ENCODE assay signal across 13 cellular contexts in the genomic region with DNA sequence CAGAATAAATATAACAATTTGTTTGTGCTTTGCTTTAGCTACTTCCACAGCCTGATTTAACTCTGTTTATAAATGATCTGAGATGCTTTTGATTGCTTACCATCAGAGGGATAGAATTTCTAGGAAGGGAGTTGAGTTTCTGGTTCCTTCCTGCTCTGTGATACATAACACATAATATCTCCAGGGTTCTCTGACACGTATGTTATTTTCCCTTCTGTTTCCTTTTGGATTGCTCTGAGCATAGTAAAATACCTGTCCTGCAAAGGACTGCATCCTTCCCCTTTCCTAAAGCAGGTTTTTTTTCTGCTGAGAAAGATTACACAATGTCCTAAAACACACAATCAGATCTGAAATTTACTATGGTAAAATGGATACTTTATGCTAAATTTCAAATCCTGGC.
DNase-seq lines count a peak whose midpoint lies in the region; FAIRE-seq and TF ChIP-seq lines count a peak whose summit lies in the region.
"Had no signal": no experiment of that assay in that cellular context is flagged by ENCODE, and none has a peak within 500 bp of the region (broad histone marks: within the 10 kb centered on the region; RNA-seq: fewer than 3 reads in every experiment).

No MANE protein-coding gene starts in this region.

- TF ChIP-seq CTCF in 22Rv1 (IDR thresholded peaks at IDR 0.05): no peak
- TF ChIP-seq CTCF in HEK293 (tag by site-specific recombination; IDR thresholded peaks at IDR 0.05): no peak
- TF ChIP-seq CTCF in endothelial cell of umbilical vein (IDR thresholded peaks at IDR 0.05; ENCODE audit: extremely low read depth in 1 of 2, insufficient read depth in 1 of 2, low read depth in 1 of 2, low read length in 2 of 2): no peak
- TF ChIP-seq CTCF in neural progenitor cell (IDR thresholded peaks at IDR 0.05): no peak

- H3K4me3 ChIP-seq in HEK293 (ENCODE audit: low read depth, low read length) (no peak overlapping the region), endothelial cell of umbilical vein (replicated peaks in 1 of 3; ENCODE audit: insufficient read depth in 1 of 3, low read depth in 1 of 3, low read length in 3 of 3) (no peak overlapping the region), neural progenitor cell (no peak overlapping the region)
- H3K4me3 ChIP-seq: tibial nerve had no signal

- peaks cover 9% of the 10 kb centered on the region for H3K36me3 Mint-ChIP-seq in neural progenitor cell
- no peaks in the 10 kb centered on the region for H3K36me3 Mint-ChIP-seq in immature natural killer cell

- H4K20me1 ChIP-seq in endothelial cell of umbilical vein (replicated peaks; ENCODE audit: control insufficient read depth, extremely low read depth, insufficient read depth, low read length) (no peaks in the 10 kb centered on the region), neural progenitor cell (ENCODE audit: low read depth) (peaks cover 4% of the 10 kb centered on the region)

- no peaks in the 10 kb centered on the region for H3K27me3 ChIP-seq in endothelial cell of umbilical vein (ENCODE audit: control insufficient read depth in 2 of 2, insufficient read depth in 2 of 2, low read length in 2 of 2)
- H3K27me3 ChIP-seq in neural progenitor cell: no peaks in the 10 kb centered on the region
- H3K27me3 ChIP-seq: BE2C, tibial nerve had no signal

- no peaks in the 10 kb centered on the region for H3K9me3 ChIP-seq in HEK293 (ENCODE audit: control insufficient read depth, insufficient read depth, low read depth, low read length)
- no peaks in the 10 kb centered on the region for H3K9me3 ChIP-seq in endothelial cell of umbilical vein (replicated peaks; ENCODE audit: control insufficient read depth, insufficient read depth, low read length)
- H3K9me3 ChIP-seq in neural progenitor cell (ENCODE audit: low read depth): no peaks in the 10 kb centered on the region
- H3K9me3 ChIP-seq: BE2C, tibial nerve had no signal

- no peaks in the 10 kb centered on the region for H3K9me3 Mint-ChIP-seq in neural progenitor cell
- no peaks in the 10 kb centered on the region for H3K9me3 Mint-ChIP-seq in immature natural killer cell
- H3K9me3 Mint-ChIP-seq: activated CD4-positive, alpha-beta memory T cell treated with anti-CD3 and anti-CD28 coated beads, Interleukin-2, amount 10 ng/mL, durations not matched to agents 7 days and 5 days had no signal

- peaks cover 16% of the 10 kb centered on the region for H3K4me1 Mint-ChIP-seq in neural progenitor cell
- no peaks in the 10 kb centered on the region for H3K4me1 Mint-ChIP-seq in immature natural killer cell
- H3K4me1 Mint-ChIP-seq: activated CD4-positive, alpha-beta memory T cell treated with anti-CD3 and anti-CD28 coated beads, Interleukin-2, amount 10 ng/mL, durations not matched to agents 7 days and 5 days had no signal

- no peak for FAIRE-seq in endothelial cell of umbilical vein (lab: Jason Lieb, UNC)

- H3K27ac Mint-ChIP-seq in neural progenitor cell: no peak overlapping the region
- H3K27ac Mint-ChIP-seq in immature natural killer cell: no peak overlapping the region
- H3K27ac Mint-ChIP-seq: activated CD4-positive, alpha-beta memory T cell treated with anti-CD3 and anti-CD28 coated beads, Interleukin-2, amount 10 ng/mL, durations not matched to agents 7 days and 5 days had no signal

- H3K27ac ChIP-seq in 22Rv1: peak overlapping the region; percentile 55
- peak overlapping the region; percentile 3; the same call in 1 of the 2 replicates for H3K27ac ChIP-seq in HEK293 (ENCODE audit: extremely low read depth, low read depth, low read length)
- H3K27ac ChIP-seq in endothelial cell of umbilical vein (ENCODE audit: insufficient read depth, low read depth, low read length): peak overlapping the region; percentile 5
- H3K27ac ChIP-seq in neural progenitor cell: no peak overlapping the region

- H3K27me3 Mint-ChIP-seq in neural progenitor cell (ENCODE audit: insufficient read depth, low read depth): peaks cover 4% of the 10 kb centered on the region
- peaks cover 2 to 6% (median 4%) of the 10 kb centered on the region in 3 donors for H3K27me3 Mint-ChIP-seq in immature natural killer cell (ENCODE audit: low read depth in 3 of 3)

- H3K9ac ChIP-seq in endothelial cell of umbilical vein (replicated peaks; ENCODE audit: extremely low read depth, insufficient read depth, low read length) (no peak overlapping the region), neural progenitor cell (no peak overlapping the region)

- no peaks in the 10 kb centered on the region for H3F3A ChIP-seq in neural progenitor cell (ENCODE audit: low read depth)

- H3K4me3 Mint-ChIP-seq in neural progenitor cell: no peak overlapping the region
- no peak overlapping the region for H3K4me3 Mint-ChIP-seq in immature natural killer cell
- H3K4me3 Mint-ChIP-seq: activated CD4-positive, alpha-beta memory T cell treated with anti-CD3 and anti-CD28 coated beads, Interleukin-2, amount 10 ng/mL, durations not matched to agents 7 days and 5 days had no signal

- no peaks in the 10 kb centered on the region for H3K36me3 ChIP-seq in HEK293 (ENCODE audit: control insufficient read depth in 2 of 2, insufficient read depth in 1 of 2, low read length in 2 of 2)
- no peaks in the 10 kb centered on the region for H3K36me3 ChIP-seq in endothelial cell of umbilical vein (ENCODE audit: control insufficient read depth in 2 of 2, extremely low read depth in 1 of 2, insufficient read depth in 2 of 2, low read length in 2 of 2)
- no peaks in the 10 kb centered on the region for H3K36me3 ChIP-seq in neural progenitor cell
- H3K36me3 ChIP-seq: BE2C, tibial nerve had no signal

- DNase-seq in endothelial cell of umbilical vein (ENCODE audit: low read depth, low spot score): peak; percentile 47
- no peak for DNase-seq in neural progenitor cell (ENCODE audit: low spot score)
- no peak for DNase-seq in activated CD8-positive, alpha-beta memory T cell treated with anti-CD3 and anti-CD28 coated beads, Interleukin-2, amount 50 U/mL, for 4 hours
- no peak for DNase-seq in activated naive CD4-positive, alpha-beta T cell treated with Interleukin-2 at 50 U/mL for 16 hours
- no peak for DNase-seq in NCI-H1694 (lab: John Stamatoyannopoulos, UW)
- no peak for DNase-seq in immature natural killer cell
- DNase-seq: activated CD4-positive, alpha-beta memory T cell treated with anti-CD3 and anti-CD28 coated beads, Interleukin-2, amount 10 ng/mL, durations not matched to agents 7 days and 5 days; BE2C; DND-41; HCEC 1CT had no signal

- H3K9me1 ChIP-seq in endothelial cell of umbilical vein (replicated peaks; ENCODE audit: control insufficient read depth, extremely low read depth, insufficient read depth, low read length): no peaks in the 10 kb centered on the region

- TF ChIP-seq POLR2A in endothelial cell of umbilical vein (IDR thresholded peaks at IDR 0.05; ENCODE audit: low read depth, low read length): no peak

- dilution Hi-C loops in endothelial cell of umbilical vein (cut with MboI; ENCODE audit: extremely low pct_ligation_motif_present, low sequenced_read_pairs): no loop called here

- no TSS peak for BruUV-seq in endothelial cell of umbilical vein (replicated peaks; lab: Mats Ljungman, UMichigan)

- H3K4me2 ChIP-seq in endothelial cell of umbilical vein (ENCODE audit: insufficient read depth, low read length) (peak overlapping the region; percentile 47), neural progenitor cell (peak overlapping the region; percentile 29)

- POLR2A ChIA-PET in HEK293 (lab: Yijun Ruan, JAX) (interaction anchor here (0.7 to 1.4 kb wide), 3 partner anchors 11 to 387 kb away, joined by 3 to 11 read pairs (median 3); partner anchors contain the start of gene CABYR), endothelial cell of umbilical vein (lab: Charles Lee) (no interaction called here)

- intact Hi-C loops in endothelial cell of umbilical vein (cut with micrococcal nuclease): no loop called here

- H3K79me2 ChIP-seq in endothelial cell of umbilical vein (ENCODE audit: control insufficient read depth, insufficient read depth, low read length): no peaks in the 10 kb centered on the region
- no peaks in the 10 kb centered on the region for H3K79me2 ChIP-seq in neural progenitor cell (ENCODE audit: low read depth)

- H2AFZ ChIP-seq in endothelial cell of umbilical vein (ENCODE audit: low read depth, low read length) (no peak overlapping the region), neural progenitor cell (replicated peaks) (no peak overlapping the region)

- H3K4me1 ChIP-seq in HEK293 (ENCODE audit: control insufficient read depth, insufficient read depth, low read length) (peaks cover 26% of the 10 kb centered on the region), endothelial cell of umbilical vein (ENCODE audit: control insufficient read depth, extremely low read depth, insufficient read depth, low read length) (peaks cover 12% of the 10 kb centered on the region), neural progenitor cell (peaks cover 16% of the 10 kb centered on the region)
- H3K4me1 ChIP-seq: BE2C had no signal

- CTCF ChIA-PET in HEK293 (lab: Yijun Ruan, JAX): interaction anchor here (0.6 to 1.1 kb wide), 4 partner anchors 16 to 274 kb away, joined by 3 read pairs; no protein-coding TSS in a partner anchor
- CTCF ChIA-PET in endothelial cell of umbilical vein (lab: Charles Lee): interaction anchor here (1.6 to 2.8 kb wide), 3 partner anchors 28 to 145 kb away, joined by 5 to 8 read pairs (median 7); no protein-coding TSS in a partner anchor

TF ChIP-seq in HEK293, 187 proteins besides CTCF, POLR2A, EP300 and RAD21:
- peak; percentile 54 for TF ChIP-seq ZBTB20 (tag by site-specific recombination; IDR thresholded peaks at IDR 0.05)
- TF ChIP-seq PRDM1 (tag by site-specific recombination; IDR thresholded peaks at IDR 0.05): no peak

TF ChIP-seq in endothelial cell of umbilical vein, 7 proteins besides CTCF, POLR2A, EP300 and RAD21:
- TF ChIP-seq EZH2 (IDR thresholded peaks at IDR 0.05; ENCODE audit: borderline replicate concordance, low read depth, low read length, severe bottlenecking) (no peak), JUN (IDR thresholded peaks at IDR 0.05; ENCODE audit: borderline replicate concordance, insufficient read depth, insufficient read length, low read depth) (no peak), GATA2 (IDR thresholded peaks at IDR 0.05; ENCODE audit: insufficient read depth, insufficient read length, low read depth, low read length) (no peak), MYC (IDR thresholded peaks at IDR 0.05; ENCODE audit: low read depth, low read length) (no peak), FOS (IDR thresholded peaks at IDR 0.05; ENCODE audit: borderline replicate concordance, insufficient read depth, low read length) (no peak), POLR2AphosphoS5 (IDR thresholded peaks at IDR 0.05; ENCODE audit: insufficient read depth, low read depth, low read length) (no peak)
- TF ChIP-seq, protein P1, sequence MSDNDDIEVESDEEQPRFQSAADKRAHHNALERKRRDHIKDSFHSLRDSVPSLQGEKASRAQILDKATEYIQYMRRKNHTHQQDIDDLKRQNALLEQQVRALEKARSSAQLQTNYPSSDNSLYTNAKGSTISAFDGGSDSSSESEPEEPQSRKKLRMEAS (IDR thresholded peaks at IDR 0.05; ENCODE audit: insufficient read depth, insufficient read length): no peak
